Comparison of ENCODE assay signal across 32 cellular contexts in the genomic region with DNA sequence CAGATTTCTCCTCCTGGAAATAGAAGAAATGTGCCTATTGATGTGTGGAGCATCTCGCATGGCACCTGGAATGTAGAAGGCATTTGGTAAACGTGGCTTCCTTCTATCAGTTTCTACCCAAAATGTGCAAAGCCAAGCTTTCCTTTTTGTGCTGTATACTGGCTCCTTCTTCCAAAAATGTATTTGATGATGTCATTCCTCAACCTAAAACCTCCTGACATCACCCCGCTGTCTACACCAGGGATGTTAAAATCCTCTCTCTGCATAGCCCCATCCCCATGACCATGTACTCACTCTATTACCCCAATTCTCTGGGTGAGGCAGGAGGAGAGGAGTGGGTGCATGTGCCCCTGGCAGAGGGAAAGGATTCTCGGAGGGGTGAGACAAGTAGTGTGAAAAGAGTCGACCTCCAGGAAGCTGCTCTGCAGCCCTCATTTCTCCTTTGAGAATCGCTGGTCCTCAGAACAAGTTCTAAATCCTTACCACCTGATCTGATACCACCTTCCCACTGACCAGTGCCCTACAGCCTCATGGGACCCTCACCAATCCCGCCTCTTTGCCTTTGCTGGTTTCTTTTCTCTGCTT. TPM values are rescaled to one million over a fixed set of nuclear protein-coding genes. Genes with fewer than 3 reads are reported as not detected.
"Had no signal": no experiment of that assay in that cellular context is flagged by ENCODE, and none has a peak within 500 bp of the region (broad histone marks: within the 10 kb centered on the region; RNA-seq: fewer than 3 reads in every experiment).

No MANE protein-coding gene starts in this region.

- DNase-seq: activated B cell treated with CpG ODN at 0.5 μM for 24 hours; activated CD4-positive, alpha-beta T cell treated with anti-CD3 and anti-CD28 coated beads for 48 hours; activated CD4-positive, alpha-beta T cell treated with anti-CD3 and anti-CD28 coated beads, Interleukin-2, amount 50 U/mL, for 1 hour; activated CD4-positive, alpha-beta T cell treated with anti-CD3 and anti-CD28 coated beads, Interleukin-2, amount 50 U/mL, for 48 hours; activated CD8-positive, alpha-beta memory T cell treated with anti-CD3 and anti-CD28 coated beads for 24 hours; activated CD8-positive, alpha-beta T cell treated with anti-CD3 and anti-CD28 coated beads for 36 hours; activated effector memory CD4-positive, alpha-beta T cell treated with Interleukin-2 at 50 U/mL for 16 hours; activated gamma-delta T cell treated with Interleukin-2 at 50 U/mL for 16 hours; activated naive CD4-positive, alpha-beta T cell treated with anti-CD3 and anti-CD28 coated beads, Interleukin-2, amount 50 U/mL, for 16 hours; activated naive CD4-positive, alpha-beta T cell treated with Interleukin-2 at 50 U/mL for 16 hours; activated T-cell treated with anti-CD3 and anti-CD28 coated beads, Interleukin-2, amount 50 U/mL, for 4 hours; amniotic stem cell; anterior cingulate cortex; body of pancreas; central memory CD4-positive, alpha-beta T cell; cerebellar nuclear complex; colonic mucosa; effector CD8-positive, alpha-beta T cell; foreskin keratinocyte; gastrocnemius medialis; glutamatergic neuron; heart left ventricle; T-helper 1 cell; T-helper 17 cell; T1000; WERI-Rb-1 had no signal

- ATAC-seq: activated CD4-positive, CD25-positive, alpha-beta regulatory T cell treated with anti-CD3 and anti-CD28 coated beads, Interleukin-2, amount 50 U/mL, for 24 hours; activated CD8-positive, alpha-beta T cell treated with anti-CD3 and anti-CD28 coated beads for 36 hours; activated T-cell treated with anti-CD3 and anti-CD28 coated beads, Interleukin-2, amount 50 U/mL, for 4 hours; activated T-helper 17 cell treated with anti-CD3 and anti-CD28 coated beads, Interleukin-2, amount 50 U/mL, for 72 hours; body of pancreas; esophagus mucosa; foreskin keratinocyte; gastrocnemius medialis; heart left ventricle; T-helper 17 cell had no signal

- H3K27ac Mint-ChIP-seq: activated B cell treated with CpG ODN at 0.5 μM for 24 hours; activated CD8-positive, alpha-beta T cell treated with anti-CD3 and anti-CD28 coated beads for 36 hours; activated naive CD8-positive, alpha-beta T cell; activated T-helper 17 cell treated with anti-CD3 and anti-CD28 coated beads, Interleukin-2, amount 50 U/mL, for 72 hours; T-helper 17 cell; T-helper 2 cell treated with Interferon-gamma antibody and Interleukin-4, amounts not matched to agents 5 μg/mL and 100 μg/mL, for 36 hours had no signal

- H3K36me3 Mint-ChIP-seq: activated naive CD8-positive, alpha-beta T cell had no signal

- H3K4me1 ChIP-seq: body of pancreas, colonic mucosa, foreskin keratinocyte, gastrocnemius medialis, heart left ventricle had no signal

- H3K36me3 ChIP-seq: colonic mucosa, gastrocnemius medialis, heart left ventricle, WERI-Rb-1 had no signal

- H3K27me3 ChIP-seq: body of pancreas, colonic mucosa, gastrocnemius medialis had no signal

- H3K9me3 ChIP-seq: body of pancreas, colonic mucosa, gastrocnemius medialis, heart left ventricle had no signal

- H3K4me3 Mint-ChIP-seq: activated B cell treated with CpG ODN at 0.5 μM for 24 hours; activated CD8-positive, alpha-beta T cell treated with anti-CD3 and anti-CD28 coated beads for 36 hours; activated naive CD8-positive, alpha-beta T cell; activated T-cell treated with anti-CD3 and anti-CD28 coated beads, Interleukin-2, amount 50 U/mL, for 4 hours; activated T-helper 17 cell treated with anti-CD3 and anti-CD28 coated beads, Interleukin-2, amount 50 U/mL, for 72 hours; T-helper 17 cell; T-helper 2 cell treated with Interferon-gamma antibody and Interleukin-4, amounts not matched to agents 5 μg/mL and 100 μg/mL, for 36 hours had no signal

- H3K4me1 Mint-ChIP-seq: activated T-helper 17 cell treated with anti-CD3 and anti-CD28 coated beads, Interleukin-2, amount 50 U/mL, for 72 hours had no signal

- H3K9me3 Mint-ChIP-seq: activated CD8-positive, alpha-beta T cell treated with anti-CD3 and anti-CD28 coated beads for 36 hours; activated T-cell treated with anti-CD3 and anti-CD28 coated beads, Interleukin-2, amount 50 U/mL, for 4 hours; activated T-helper 17 cell treated with anti-CD3 and anti-CD28 coated beads, Interleukin-2, amount 50 U/mL, for 72 hours; T-helper 2 cell treated with Interferon-gamma antibody and Interleukin-4, amounts not matched to agents 5 μg/mL and 100 μg/mL, for 36 hours had no signal

- H3K27ac ChIP-seq: body of pancreas, colonic mucosa, foreskin keratinocyte, gastrocnemius medialis, heart left ventricle, WERI-Rb-1 had no signal

- H3K4me3 ChIP-seq: body of pancreas, colonic mucosa, gastrocnemius medialis, heart left ventricle had no signal

RNA-seq across cellular contexts. Expression of a gene that starts 58.6 kb away (rescaled TPM):
- total RNA-seq: activated CD8-positive, alpha-beta T cell treated with anti-CD3 and anti-CD28 coated beads for 36 hours; activated T-cell treated with anti-CD3 and anti-CD28 coated beads, Interleukin-2, amount 50 U/mL, for 4 hours; activated T-helper 17 cell treated with anti-CD3 and anti-CD28 coated beads, Interleukin-2, amount 50 U/mL, for 72 hours; epithelial cell of proximal tubule; esophagus mucosa; foreskin keratinocyte had no signal
- polyA plus RNA-seq: foreskin keratinocyte had no signal
